22 cellular contexts compared by ENCODE assay signal in the genomic region with DNA sequence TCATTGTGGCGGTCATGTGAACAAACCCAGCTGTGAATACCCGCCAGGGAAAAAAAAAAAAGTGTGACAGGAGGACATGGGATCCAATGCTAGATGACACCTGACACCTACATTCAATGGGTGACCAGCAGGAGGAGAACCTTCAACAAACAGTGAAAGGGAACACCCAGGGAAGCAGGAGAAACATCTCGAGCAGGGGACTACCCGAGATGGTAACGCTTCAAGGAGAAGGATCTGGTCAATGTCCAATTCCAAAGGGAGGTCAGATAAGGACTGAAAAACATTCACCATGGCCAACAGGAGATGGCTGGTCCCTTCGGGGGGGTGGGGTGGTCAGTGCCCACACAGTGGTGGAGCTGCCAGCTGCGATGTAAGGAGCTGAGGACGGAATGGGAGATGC. TPM values are rescaled to one million over a fixed set of nuclear protein-coding genes. Genes with fewer than 3 reads are reported as not detected.
DNase-seq lines count a peak whose midpoint lies in the region; ATAC-seq and TF ChIP-seq lines count a peak whose summit lies in the region.
"Had no signal": no experiment of that assay in that cellular context is flagged by ENCODE, and none has a peak within 500 bp of the region (broad histone marks: within the 10 kb centered on the region; RNA-seq: fewer than 3 reads in every experiment).

No MANE protein-coding gene starts in this region.

- H2AFZ ChIP-seq in HCT116 (ENCODE audit: low read depth, low read length, poor library complexity, severe bottlenecking) = no peak overlapping the region
- H2AFZ ChIP-seq: parathyroid adenoma had no signal

- H3K27me3 Mint-ChIP-seq in Caco-2 (ENCODE audit: insufficient read depth, unreplicated experiment) (no peaks in the 10 kb centered on the region), nephron progenitor cell (ENCODE audit: low read depth, poor library complexity) (peaks cover 2% of the 10 kb centered on the region)
- H3K27me3 Mint-ChIP-seq in effector memory CD8-positive, alpha-beta T cell = peaks cover 41 to 42% of the 10 kb centered on the region in 2 donors

- no peak overlapping the region for H3K9ac ChIP-seq in HCT116 (ENCODE audit: low read length)
- H3K9ac ChIP-seq: parathyroid adenoma had no signal

- no peaks in the 10 kb centered on the region for H3K9me2 ChIP-seq in HCT116 (ENCODE audit: insufficient read depth)

- no peak overlapping the region for H3K27ac ChIP-seq in HCT116 (ENCODE audit: low read depth, low read length)
- peak overlapping the region; percentile 92; the same call in 1 of the 2 replicates for H3K27ac ChIP-seq in VCaP
- H3K27ac ChIP-seq: parathyroid adenoma, skin epidermis had no signal

- RAD21 ChIA-PET in HCT116 (lab: Charles Lee; ENCODE audit: low non-redundant PET in 1 of 2, low total read pairs in 2 of 2, uncharacterized antibody in 2 of 2, unreplicated experiment in 2 of 2) = no interaction called here

- H3K9me3 ChIP-seq in Caco-2 (peaks cover under 1% of the 10 kb centered on the region; the same call in 1 of the 2 replicates), HCT116 (ENCODE audit: control insufficient read depth in 1 of 2, insufficient read depth in 1 of 2, low read depth in 1 of 2, low read length in 2 of 2) (no peaks in the 10 kb centered on the region)

- DNase-seq in Caco-2 (peak; percentile 41 to 57), HCT116 (ENCODE audit: low read depth, low spot score) (no peak), nephron progenitor cell (no peak)
- DNase-seq in effector memory CD8-positive, alpha-beta T cell = no peak
- DNase-seq: activated CD4-positive, alpha-beta T cell treated with anti-CD3 and anti-CD28 coated beads, Interleukin-2, amount 50 U/mL, for 1 hour; activated CD8-positive, alpha-beta memory T cell treated with anti-CD3 and anti-CD28 coated beads, Interleukin-2, amount 50 U/mL, for 48 hours; activated effector memory CD4-positive, alpha-beta T cell treated with anti-CD3 and anti-CD28 coated beads, Interleukin-2, amount 50 U/mL, for 16 hours; AML-193; effector CD4-positive, alpha-beta T cell; head of caudate nucleus; naive B cell; NCI-H2081 treated with DMSO at 0.1 percent for 48 hours; NK-92 treated with Interleukin-12 subunit alpha and Interleukin-12 subunit beta, amount 100 ng/mL, for 24 hours; stimulated activated CD4-positive, alpha-beta T cell treated with anti-CD3 and anti-CD28 coated beads, Interleukin-4, amount 100 ng/mL, for 1 hour had no signal

- H3K4me3 ChIP-seq in Caco-2 (ENCODE audit: low read depth, low read length) (no peak overlapping the region), HCT116 (replicated peaks in 1 of 2; ENCODE audit: low read depth in 1 of 2, low read length in 2 of 2) (no peak overlapping the region)
- H3K4me3 ChIP-seq: lung, skin epidermis had no signal

- peak overlapping the region; percentile 60 for H3K4me3 Mint-ChIP-seq in Caco-2 (ENCODE audit: unreplicated experiment)
- H3K4me3 Mint-ChIP-seq in nephron progenitor cell = no peak overlapping the region
- H3K4me3 Mint-ChIP-seq in effector memory CD8-positive, alpha-beta T cell = no peak overlapping the region
- H3K4me3 Mint-ChIP-seq: IgD-negative memory B cell, naive B cell had no signal

- H3K27ac Mint-ChIP-seq in Caco-2 (ENCODE audit: unreplicated experiment) (peak overlapping the region; percentile 92), nephron progenitor cell (peak overlapping the region; percentile 60)
- no peak overlapping the region for H3K27ac Mint-ChIP-seq in effector memory CD8-positive, alpha-beta T cell
- H3K27ac Mint-ChIP-seq: naive B cell had no signal

- H3K4me1 ChIP-seq in Caco-2 (peaks cover 69% of the 10 kb centered on the region), HCT116 (ENCODE audit: control insufficient read depth in 1 of 2, insufficient read depth in 2 of 2, low read length in 2 of 2) (peaks cover 55 to 57% of the 10 kb centered on the region in 2 experiments)
- H3K4me1 ChIP-seq: parathyroid adenoma had no signal

- H3K36me3 Mint-ChIP-seq in Caco-2 (ENCODE audit: insufficient read depth, unreplicated experiment) (peaks cover 73% of the 10 kb centered on the region), nephron progenitor cell (ENCODE audit: low read depth) (peaks cover 57% of the 10 kb centered on the region)
- H3K36me3 Mint-ChIP-seq in effector memory CD8-positive, alpha-beta T cell (ENCODE audit: insufficient read depth) = no peaks in the 10 kb centered on the region
- H3K36me3 Mint-ChIP-seq: naive B cell had no signal

- no peak for TF ChIP-seq POLR2A in HCT116 (IDR thresholded peaks at IDR 0.05; ENCODE audit: borderline replicate concordance, extremely low read depth, insufficient read depth, insufficient read length)

- no peaks in the 10 kb centered on the region for H4K20me1 ChIP-seq in HCT116 (ENCODE audit: insufficient read depth)

- CTCF ChIA-PET in Caco-2 (lab: Charles Lee) = no interaction called here
- CTCF ChIA-PET in HCT116 (lab: Charles Lee) = no interaction called here

- H3K4me2 ChIP-seq in HCT116 (ENCODE audit: low read length) = peak overlapping the region; percentile 56; the same call in 1 of the 2 replicates

- ATAC-seq in HCT116 (peak; percentile 37; the same call in 1 of the 2 replicates), GM19395 (IDR thresholded peaks at IDR 0.05; ENCODE audit: unreplicated experiment) (no peak), HG02642 (IDR thresholded peaks at IDR 0.05; ENCODE audit: poor library complexity, unreplicated experiment) (no peak), HG03565 (IDR thresholded peaks at IDR 0.05; ENCODE audit: unreplicated experiment) (no peak)
- ATAC-seq in effector memory CD8-positive, alpha-beta T cell (replicated peaks) = no peak

- TF ChIP-seq CTCF in Caco-2 (IDR thresholded peaks at IDR 0.05; ENCODE audit: insufficient read depth in 1 of 2, low read depth in 1 of 2, low read length in 1 of 2, severe bottlenecking in 1 of 2, unreplicated experiment in 1 of 2) (peak; percentile 10 to 19), HCT116 (IDR thresholded peaks at IDR 0.05 in 2 of 3, conservative IDR thresholded peaks at IDR 0.05 in 1 of 3; ENCODE audit: borderline replicate concordance in 1 of 3, insufficient read depth in 1 of 3, low read depth in 2 of 3, low read length in 2 of 3) (peak in 2 of 3 experiments; percentile 20 to 27; a peak in 3 of 6 replicates), VCaP (conservative IDR thresholded peaks at IDR 0.05) (no peak), nephron progenitor cell (IDR thresholded peaks at IDR 0.05) (no peak)

- intact Hi-C loops in Caco-2 (cut with micrococcal nuclease; ENCODE audit: unreplicated experiment) = loop anchor here (5.0 kb wide), 3 partner anchors 82 to 288 kb away; partner anchors contain the start of gene CENPF
- intact Hi-C loops in HCT116 (cut with micrococcal nuclease) = no loop called here

- peak; percentile 22; the same call in 1 of the 2 replicates for TF ChIP-seq RAD21 in HCT116 (IDR thresholded peaks at IDR 0.05; ENCODE audit: low read depth)

- H3K79me2 ChIP-seq in HCT116 (ENCODE audit: insufficient read depth, low read length) = peaks cover 62% of the 10 kb centered on the region
- H3K79me2 ChIP-seq: parathyroid adenoma had no signal

- H3K36me3 ChIP-seq in Caco-2 (ENCODE audit: control insufficient read depth, insufficient read depth, low read length) (no peaks in the 10 kb centered on the region), HCT116 (ENCODE audit: control insufficient read depth in 1 of 2, insufficient read depth in 2 of 2, low read length in 2 of 2) (no peaks in the 10 kb centered on the region)

- H3K9me3 Mint-ChIP-seq in Caco-2 (ENCODE audit: unreplicated experiment) (peaks cover 6% of the 10 kb centered on the region), nephron progenitor cell (peaks cover 27% of the 10 kb centered on the region)
- H3K9me3 Mint-ChIP-seq in effector memory CD8-positive, alpha-beta T cell = no peaks in the 10 kb centered on the region

- H3K27me3 ChIP-seq in Caco-2 (replicated peaks; ENCODE audit: control insufficient read depth, insufficient read depth, low read length) = no peaks in the 10 kb centered on the region
- no peaks in the 10 kb centered on the region for H3K27me3 ChIP-seq in HCT116 (ENCODE audit: insufficient read depth, low read length)

- POLR2A ChIA-PET in Caco-2 (lab: Charles Lee) (no interaction called here), HCT116 (lab: Charles Lee) (no interaction called here)

- H3K4me1 Mint-ChIP-seq in Caco-2 (ENCODE audit: low read depth, unreplicated experiment) (peaks cover 52% of the 10 kb centered on the region), nephron progenitor cell (peaks cover 44% of the 10 kb centered on the region)
- peaks cover 4% of the 10 kb centered on the region in 2 donors for H3K4me1 Mint-ChIP-seq in effector memory CD8-positive, alpha-beta T cell (ENCODE audit: low read depth in 2 of 2)
- H3K4me1 Mint-ChIP-seq: IgD-negative memory B cell, naive B cell had no signal

- no TSS peak for BruUV-seq in Caco-2 (replicated peaks; lab: Mats Ljungman, UMichigan)
- BruUV-seq in HCT116 (replicated peaks; lab: Mats Ljungman, UMichigan) = no TSS peak

TF ChIP-seq in HCT116, 20 proteins besides CTCF, POLR2A, EP300 and RAD21 (continues in another document):
- no peak for TF ChIP-seq ZFX (IDR thresholded peaks at IDR 0.05)
- TF ChIP-seq, protein P1, sequence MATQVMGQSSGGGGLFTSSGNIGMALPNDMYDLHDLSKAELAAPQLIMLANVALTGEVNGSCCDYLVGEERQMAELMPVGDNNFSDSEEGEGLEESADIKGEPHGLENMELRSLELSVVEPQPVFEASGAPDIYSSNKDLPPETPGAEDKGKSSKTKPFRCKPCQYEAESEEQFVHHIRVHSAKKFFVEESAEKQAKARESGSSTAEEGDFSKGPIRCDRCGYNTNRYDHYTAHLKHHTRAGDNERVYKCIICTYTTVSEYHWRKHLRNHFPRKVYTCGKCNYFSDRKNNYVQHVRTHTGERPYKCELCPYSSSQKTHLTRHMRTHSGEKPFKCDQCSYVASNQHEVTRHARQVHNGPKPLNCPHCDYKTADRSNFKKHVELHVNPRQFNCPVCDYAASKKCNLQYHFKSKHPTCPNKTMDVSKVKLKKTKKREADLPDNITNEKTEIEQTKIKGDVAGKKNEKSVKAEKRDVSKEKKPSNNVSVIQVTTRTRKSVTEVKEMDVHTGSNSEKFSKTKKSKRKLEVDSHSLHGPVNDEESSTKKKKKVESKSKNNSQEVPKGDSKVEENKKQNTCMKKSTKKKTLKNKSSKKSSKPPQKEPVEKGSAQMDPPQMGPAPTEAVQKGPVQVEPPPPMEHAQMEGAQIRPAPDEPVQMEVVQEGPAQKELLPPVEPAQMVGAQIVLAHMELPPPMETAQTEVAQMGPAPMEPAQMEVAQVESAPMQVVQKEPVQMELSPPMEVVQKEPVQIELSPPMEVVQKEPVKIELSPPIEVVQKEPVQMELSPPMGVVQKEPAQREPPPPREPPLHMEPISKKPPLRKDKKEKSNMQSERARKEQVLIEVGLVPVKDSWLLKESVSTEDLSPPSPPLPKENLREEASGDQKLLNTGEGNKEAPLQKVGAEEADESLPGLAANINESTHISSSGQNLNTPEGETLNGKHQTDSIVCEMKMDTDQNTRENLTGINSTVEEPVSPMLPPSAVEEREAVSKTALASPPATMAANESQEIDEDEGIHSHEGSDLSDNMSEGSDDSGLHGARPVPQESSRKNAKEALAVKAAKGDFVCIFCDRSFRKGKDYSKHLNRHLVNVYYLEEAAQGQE (IDR thresholded peaks at IDR 0.05; ENCODE audit: low read depth) = no peak
- no peak for TF ChIP-seq EGR1 (IDR thresholded peaks at IDR 0.05; ENCODE audit: low read depth)
- no peak for TF ChIP-seq SRF (IDR thresholded peaks at IDR 0.05; ENCODE audit: low read depth)

RNA-seq across cellular contexts. Expression of gene PTPN14, which starts 46.3 kb away (rescaled TPM):
- 103 and 108 TPM in 2 replicates for total RNA-seq in Caco-2 (2022)
- total RNA-seq in HCT116 (2021; ENCODE audit: unreplicated experiment) = 37.5 TPM
- polyA plus RNA-seq in HCT116 (2012) = 7.2 and 11.1 TPM in 2 replicates

Comparison
In these comparisons a context has a peak if more than half of its experiments do, and no peak if none do; other contexts are left out.
1. DNase-seq: peak in Caco-2 (2 of 2); none in HCT116 (single experiment), nephron progenitor cell (single experiment) and effector memory CD8-positive, alpha-beta T cell (0 of 3).
2. H3K27ac Mint-ChIP-seq: peak in Caco-2 (single experiment) and nephron progenitor cell (single experiment); none in effector memory CD8-positive, alpha-beta T cell (0 of 2).
3. CTCF ChIP-seq: peak in Caco-2 (2 of 2) and HCT116 (2 of 3); none in VCaP (single experiment) and nephron progenitor cell (single experiment).